In genomic region chr6:28211840-28212509, GRCh38 we compare ENCODE assay signal across 9 cellular contexts. TPM values are rescaled to one million over a fixed set of nuclear protein-coding genes. Genes with fewer than 3 reads are reported as not detected.
DNase-seq lines count a peak whose midpoint lies in the region; ATAC-seq and TF ChIP-seq lines count a peak whose summit lies in the region.
"Had no signal": no experiment of that assay in that cellular context is flagged by ENCODE, and none has a peak within 500 bp of the region (broad histone marks: within the 10 kb centered on the region; RNA-seq: fewer than 3 reads in every experiment).

No MANE protein-coding gene starts in this region.

- TF ChIP-seq CTCF in GM12864 (IDR thresholded peaks at IDR 0.05; ENCODE audit: low read depth, low read length, missing control alignments) = no peak

- peak overlapping the region; percentile 69 for H3K4me3 Mint-ChIP-seq in activated T-helper 17 cell treated with anti-CD3 and anti-CD28 coated beads, Interleukin-2, amount 50 U/mL, for 72 hours
- peak overlapping the region; percentile 18 for H3K4me3 Mint-ChIP-seq in memory B cell

- no peaks in the 10 kb centered on the region for H3K9me3 Mint-ChIP-seq in activated T-helper 17 cell treated with anti-CD3 and anti-CD28 coated beads, Interleukin-2, amount 50 U/mL, for 72 hours
- peaks cover 3% of the 10 kb centered on the region for H3K9me3 Mint-ChIP-seq in memory B cell

- ATAC-seq in HG02885 (IDR thresholded peaks at IDR 0.05; ENCODE audit: poor library complexity, unreplicated experiment) (peak; percentile 30), memory B cell (ENCODE audit: low read depth) (no peak)
- no peak for ATAC-seq in activated T-helper 17 cell treated with anti-CD3 and anti-CD28 coated beads, Interleukin-2, amount 50 U/mL, for 72 hours (replicated peaks)

- DNase-seq in GM12864 (ENCODE audit: low read depth) = no peak
- no peak for DNase-seq in memory B cell (ENCODE audit: low spot score in 2 of 2)
- DNase-seq in cortex of kidney (lab: John Stamatoyannopoulos, UW) = no peak
- DNase-seq in DMS153 (lab: John Stamatoyannopoulos, UW) = no peak
- no peak for DNase-seq in OCI-M2 (lab: John Stamatoyannopoulos, UW; ENCODE audit: unreplicated experiment)
- no peak for DNase-seq in NCI-H2081 (lab: John Stamatoyannopoulos, UW)

- H3K27ac Mint-ChIP-seq in activated T-helper 17 cell treated with anti-CD3 and anti-CD28 coated beads, Interleukin-2, amount 50 U/mL, for 72 hours = peak overlapping the region; percentile 10
- H3K27ac Mint-ChIP-seq in memory B cell = no peak overlapping the region

- H3K27me3 Mint-ChIP-seq in activated T-helper 17 cell treated with anti-CD3 and anti-CD28 coated beads, Interleukin-2, amount 50 U/mL, for 72 hours = peaks cover 73% of the 10 kb centered on the region
- peaks cover 48% of the 10 kb centered on the region for H3K27me3 Mint-ChIP-seq in memory B cell

- peak overlapping the region; percentile 63 for H3K4me3 ChIP-seq in GM12864 (ENCODE audit: low read depth, low read length)

- peaks cover 19% of the 10 kb centered on the region for H3K4me1 Mint-ChIP-seq in activated T-helper 17 cell treated with anti-CD3 and anti-CD28 coated beads, Interleukin-2, amount 50 U/mL, for 72 hours
- H3K4me1 Mint-ChIP-seq in memory B cell = peaks cover 16% of the 10 kb centered on the region

- peaks cover 6% of the 10 kb centered on the region for H3K36me3 Mint-ChIP-seq in activated T-helper 17 cell treated with anti-CD3 and anti-CD28 coated beads, Interleukin-2, amount 50 U/mL, for 72 hours (ENCODE audit: low read depth)
- H3K36me3 Mint-ChIP-seq in memory B cell = peaks cover 3% of the 10 kb centered on the region

RNA-seq across cellular contexts. Expression of gene ZSCAN9, which starts 13.1 kb away (rescaled TPM):
- 1 to 10 TPM; 1.0 to 1.8 TPM for total RNA-seq in activated T-helper 17 cell treated with anti-CD3 and anti-CD28 coated beads, Interleukin-2, amount 50 U/mL, for 72 hours

RNA-seq across cellular contexts. Expression of gene ZKSCAN4, which starts 40.1 kb away (rescaled TPM):
- 1 to 10 TPM; 1.6 to 1.7 TPM for total RNA-seq in activated T-helper 17 cell treated with anti-CD3 and anti-CD28 coated beads, Interleukin-2, amount 50 U/mL, for 72 hours

RNA-seq across cellular contexts. Expression of gene NKAPL, which starts 47.1 kb away (rescaled TPM):
- under 1 TPM in 1 of 2 donors, not detected in 1; 0.21 TPM for total RNA-seq in activated T-helper 17 cell treated with anti-CD3 and anti-CD28 coated beads, Interleukin-2, amount 50 U/mL, for 72 hours
- total RNA-seq: NCI-H460 had no signal

RNA-seq across cellular contexts. Expression of gene ZSCAN26, which starts 55.0 kb away (rescaled TPM):
- total RNA-seq in activated T-helper 17 cell treated with anti-CD3 and anti-CD28 coated beads, Interleukin-2, amount 50 U/mL, for 72 hours = 1 to 10 TPM; 3.3 to 4.3 TPM
